ENCODE assay signal across 11 cellular contexts in genomic region chr4:158171456-158171790, GRCh38. TPM values are rescaled to one million over a fixed set of nuclear protein-coding genes. Genes with fewer than 3 reads are reported as not detected.
DNase-seq lines count a peak whose midpoint lies in the region; TF ChIP-seq lines count a peak whose summit lies in the region.
"Had no signal": no experiment of that assay in that cellular context is flagged by ENCODE, and none has a peak within 500 bp of the region (broad histone marks: within the 10 kb centered on the region; RNA-seq: fewer than 3 reads in every experiment).

No MANE protein-coding gene starts in this region.

- H3K4me1 Mint-ChIP-seq in progenitor cell of endocrine pancreas (ENCODE audit: low read depth): peaks cover 23% of the 10 kb centered on the region

- H3K9me3 ChIP-seq in AG04450 (ENCODE audit: control insufficient read depth, insufficient read depth, low read length): peaks cover 10% of the 10 kb centered on the region
- H3K9me3 ChIP-seq in ascending aorta: no peaks in the 10 kb centered on the region
- H3K9me3 ChIP-seq: SK-N-SH had no signal

- peaks cover under 1 to 31% of the 10 kb centered on the region in 2 donors for H3K4me1 ChIP-seq in ascending aorta

- peaks cover 2% of the 10 kb centered on the region for H3K36me3 Mint-ChIP-seq in progenitor cell of endocrine pancreas (ENCODE audit: insufficient read depth)

- peaks cover 0 to 5% of the 10 kb centered on the region in 2 donors for H3K36me3 ChIP-seq in ascending aorta

- H3K9me3 Mint-ChIP-seq in progenitor cell of endocrine pancreas (ENCODE audit: low read depth): no peaks in the 10 kb centered on the region

- H3K4me3 Mint-ChIP-seq in progenitor cell of endocrine pancreas (ENCODE audit: low read depth): peak overlapping the region; percentile 83

- H3K27ac Mint-ChIP-seq in progenitor cell of endocrine pancreas: peak overlapping the region; percentile 64

- TF ChIP-seq CTCF in AG04450 (IDR thresholded peaks at IDR 0.05; ENCODE audit: low read depth, low read length): no peak
- no peak for TF ChIP-seq CTCF in ascending aorta (IDR thresholded peaks at IDR 0.05)
- no peak for TF ChIP-seq CTCF in foreskin fibroblast (IDR thresholded peaks at IDR 0.05; ENCODE audit: low read depth, low read length)
- no peak for TF ChIP-seq CTCF in progenitor cell of endocrine pancreas (IDR thresholded peaks at IDR 0.05; ENCODE audit: unreplicated experiment)
- TF ChIP-seq CTCF in GM13977 (IDR thresholded peaks at IDR 0.05; ENCODE audit: extremely low read depth, insufficient read depth, missing control alignments): no peak

- CTCF ChIA-PET in AG04450 (lab: Charles Lee): interaction anchor here (0.5 to 3.1 kb wide), 29 partner anchors 8 to 236 kb away, joined by 3 to 38 read pairs (median 5); no protein-coding TSS in a partner anchor

- intact Hi-C loops in ascending aorta (cut with DNase I): loop anchor here (2.0 to 10.0 kb wide), 6 partner anchors 39 to 789 kb away; partner anchors contain the start of genes C4orf46, ETFDH and TMEM144

- H3K4me3 ChIP-seq in AG04450 (ENCODE audit: low read depth, low read length) (peak overlapping the region; percentile 53), ascending aorta (peak overlapping the region; percentile 68 to 88), foreskin fibroblast (ENCODE audit: low read depth in 1 of 2, low read length in 2 of 2) (peak overlapping the region; percentile 44 to 75)

- POLR2A ChIA-PET in AG04450 (lab: Yijun Ruan, JAX): interaction anchor here (2.3 kb wide), 1 partner anchor 50 kb away, joined by 10 read pairs; no protein-coding TSS in a partner anchor

- in situ Hi-C loops in GM13977 (cut with MboI; ENCODE audit: low pct_unique_long_range_greater_than_20kb, low sequenced_read_pairs, unreplicated experiment): loop anchor here (25.0 kb wide), 1 partner anchor 184 kb away; no protein-coding TSS in a partner anchor

- H3K27ac ChIP-seq in AG04450 (ENCODE audit: low read depth, low read length) (no peak overlapping the region), ascending aorta (peak overlapping the region; percentile 88 to 97)

- DNase-seq in AG04450 (ENCODE audit: low read depth, low spot score): no peak
- no peak for DNase-seq in ascending aorta (ENCODE audit: low spot score in 2 of 2)
- no peak for DNase-seq in foreskin fibroblast
- no peak for DNase-seq in progenitor cell of endocrine pancreas (ENCODE audit: low spot score, unreplicated experiment)
- no peak for DNase-seq in NCI-H524 (lab: John Stamatoyannopoulos, UW)
- no peak for DNase-seq in DMS 273 (lab: John Stamatoyannopoulos, UW; ENCODE audit: unreplicated experiment)
- no peak for DNase-seq in GM13977 (ENCODE audit: low spot score)
- no peak for DNase-seq in activated CD4-positive, alpha-beta T cell treated with anti-CD3 and anti-CD28 coated beads for 4 hours
- DNase-seq: activated CD4-positive, alpha-beta T cell treated with anti-CD3 and anti-CD28 coated beads, Interleukin-2, amount 50 U/mL, for 4 hours; NCI-H345; SK-N-SH had no signal

- H3K27me3 ChIP-seq in AG04450 (ENCODE audit: control insufficient read depth, insufficient read depth, low read length) (no peaks in the 10 kb centered on the region), ascending aorta (no peaks in the 10 kb centered on the region)

- no peaks in the 10 kb centered on the region for H3K27me3 Mint-ChIP-seq in progenitor cell of endocrine pancreas

RNA-seq across cellular contexts. Expression of gene GASK1B, which starts 1.4 kb away (rescaled TPM):
- 32.9 and 41.7 TPM in 2 replicates for polyA plus RNA-seq in AG04450 (2011; rRNA removed)
- polyA minus RNA-seq in AG04450 (2011; rRNA and poly(A)+ RNA removed): 29.4 and 32.8 TPM in 2 replicates
- total RNA-seq in ascending aorta (69.7 TPM), progenitor cell of endocrine pancreas (15.3 and 25.8 TPM in 2 replicates)

RNA-seq across cellular contexts. Expression of gene TMEM144, which starts 38.9 kb away (rescaled TPM):
- polyA plus RNA-seq in AG04450 (2011; rRNA removed): 0.82 and 1.5 TPM in 2 replicates
- polyA minus RNA-seq in AG04450 (2011; rRNA and poly(A)+ RNA removed): 1.0 and 2.3 TPM in 2 replicates
- total RNA-seq in ascending aorta: 4.0 TPM
- 11.9 and 15.4 TPM in 2 replicates for total RNA-seq in progenitor cell of endocrine pancreas
- polyA plus RNA-seq: SK-N-SH had no signal
